19 cellular contexts compared by ENCODE assay signal in genomic region chr5:157247267-157247666, GRCh38. TPM values are rescaled to one million over a fixed set of nuclear protein-coding genes. Genes with fewer than 3 reads are reported as not detected.
DNase-seq lines count a peak whose midpoint lies in the region; ATAC-seq and TF ChIP-seq lines count a peak whose summit lies in the region.
"Had no signal": no experiment of that assay in that cellular context is flagged by ENCODE, and none has a peak within 500 bp of the region (broad histone marks: within the 10 kb centered on the region; RNA-seq: fewer than 3 reads in every experiment).

No MANE protein-coding gene starts in this region.

- peak; percentile 54 for DNase-seq in stimulated activated CD4-positive, alpha-beta T cell treated with anti-CD3 and anti-CD28 coated beads, Interleukin-15, amount 100 ng/mL, for 24 hours
- no peak for DNase-seq in stimulated activated CD4-positive, alpha-beta T cell treated with anti-CD3 and anti-CD28 coated beads, Interleukin-12 subunit alpha, Interleukin-12 subunit beta, amount 100 ng/mL, for 4 hours
- DNase-seq in activated naive CD4-positive, alpha-beta T cell treated with anti-CD3 and anti-CD28 coated beads, Interleukin-2, amount 10 ng/mL, durations not matched to agents 7 days and 5 days, result no peak
- peak in 1 of 2 donors; percentile 74 for DNase-seq in stimulated activated effector memory CD8-positive, alpha-beta T cell treated with anti-CD3 and anti-CD28 coated beads, Interleukin-12 subunit alpha, Interleukin-12 subunit beta, amount 100 ng/mL, for 72 hours (ENCODE audit: low spot score in 2 of 2)
- DNase-seq in posterior cingulate gyrus (no peak), COLO829 (ENCODE audit: low spot score) (no peak), upper lobe of left lung (no peak)
- DNase-seq: caudate nucleus, COR-L47, NCI-H1048, NCI-H2081 treated with DMSO at 0.1 percent for 48 hours, NCI-H526, SHP77, substantia nigra, WERI-Rb-1 had no signal

- no peak overlapping the region for H3K4me3 ChIP-seq in upper lobe of left lung
- H3K4me3 ChIP-seq: gastroesophageal sphincter, K562 had no signal

- no peak for TF ChIP-seq EP300 in upper lobe of left lung (IDR thresholded peaks at IDR 0.05)

- no peak overlapping the region for H3K27ac ChIP-seq in upper lobe of left lung
- H3K27ac ChIP-seq: gastroesophageal sphincter, neutrophil, WERI-Rb-1 had no signal

- CTCF ChIA-PET in activated naive CD4-positive, alpha-beta T cell treated with anti-CD3 and anti-CD28 coated beads, Interleukin-2, amount 10 ng/mL, durations not matched to agents 7 days and 5 days (lab: Charles Lee), result interaction anchor here (0.6 to 1.6 kb wide), 2 partner anchors 13 to 14 kb away, joined by 3 read pairs; no protein-coding TSS in a partner anchor

- peaks cover 93% of the 10 kb centered on the region for H3K36me3 Mint-ChIP-seq in activated naive CD4-positive, alpha-beta T cell treated with anti-CD3 and anti-CD28 coated beads, Interleukin-2, amount 10 ng/mL, durations not matched to agents 7 days and 5 days
- peaks cover 100% of the 10 kb centered on the region for H3K36me3 Mint-ChIP-seq in stimulated activated effector memory CD8-positive, alpha-beta T cell treated with anti-CD3 and anti-CD28 coated beads, Interleukin-12 subunit alpha, Interleukin-12 subunit beta, amount 100 ng/mL, for 72 hours

- peak overlapping the region; percentile 94 for H3K27ac Mint-ChIP-seq in activated naive CD4-positive, alpha-beta T cell treated with anti-CD3 and anti-CD28 coated beads, Interleukin-2, amount 10 ng/mL, durations not matched to agents 7 days and 5 days
- peak overlapping the region; percentile 91 for H3K27ac Mint-ChIP-seq in stimulated activated effector memory CD8-positive, alpha-beta T cell treated with anti-CD3 and anti-CD28 coated beads, Interleukin-12 subunit alpha, Interleukin-12 subunit beta, amount 100 ng/mL, for 72 hours

- H3K9me3 Mint-ChIP-seq in activated naive CD4-positive, alpha-beta T cell treated with anti-CD3 and anti-CD28 coated beads, Interleukin-2, amount 10 ng/mL, durations not matched to agents 7 days and 5 days, result no peaks in the 10 kb centered on the region
- H3K9me3 Mint-ChIP-seq in stimulated activated effector memory CD8-positive, alpha-beta T cell treated with anti-CD3 and anti-CD28 coated beads, Interleukin-12 subunit alpha, Interleukin-12 subunit beta, amount 100 ng/mL, for 72 hours, result no peaks in the 10 kb centered on the region

- H3K4me1 Mint-ChIP-seq in activated naive CD4-positive, alpha-beta T cell treated with anti-CD3 and anti-CD28 coated beads, Interleukin-2, amount 10 ng/mL, durations not matched to agents 7 days and 5 days, result peaks cover 93% of the 10 kb centered on the region
- H3K4me1 Mint-ChIP-seq in stimulated activated effector memory CD8-positive, alpha-beta T cell treated with anti-CD3 and anti-CD28 coated beads, Interleukin-12 subunit alpha, Interleukin-12 subunit beta, amount 100 ng/mL, for 72 hours, result peaks cover 89% of the 10 kb centered on the region

- H3K27me3 Mint-ChIP-seq in activated naive CD4-positive, alpha-beta T cell treated with anti-CD3 and anti-CD28 coated beads, Interleukin-2, amount 10 ng/mL, durations not matched to agents 7 days and 5 days, result no peaks in the 10 kb centered on the region

- intact Hi-C loops in posterior cingulate gyrus (cut with DNase I), result no loop called here

- ATAC-seq in HG03442 (IDR thresholded peaks at IDR 0.05; ENCODE audit: unreplicated experiment) (peak; percentile 68), upper lobe of left lung (ENCODE audit: low FRiP score in 2 of 2) (no peak)
- peak; percentile 96 for ATAC-seq in stimulated activated effector memory CD8-positive, alpha-beta T cell treated with anti-CD3 and anti-CD28 coated beads, Interleukin-12 subunit alpha, Interleukin-12 subunit beta, amount 100 ng/mL, for 72 hours
- ATAC-seq: gastroesophageal sphincter, K562 had no signal

- TF ChIP-seq POLR2A in upper lobe of left lung (IDR thresholded peaks at IDR 0.05), result no peak

- H3K4me1 ChIP-seq in upper lobe of left lung, result no peaks in the 10 kb centered on the region
- H3K4me1 ChIP-seq: gastroesophageal sphincter had no signal

- no peak for TF ChIP-seq CTCF in upper lobe of left lung (IDR thresholded peaks at IDR 0.05)

- H3K27me3 ChIP-seq in upper lobe of left lung, result no peaks in the 10 kb centered on the region
- H3K27me3 ChIP-seq: gastroesophageal sphincter, neutrophil had no signal

- no peak overlapping the region for H3K4me3 Mint-ChIP-seq in activated naive CD4-positive, alpha-beta T cell treated with anti-CD3 and anti-CD28 coated beads, Interleukin-2, amount 10 ng/mL, durations not matched to agents 7 days and 5 days
- peak overlapping the region; percentile 59 for H3K4me3 Mint-ChIP-seq in stimulated activated effector memory CD8-positive, alpha-beta T cell treated with anti-CD3 and anti-CD28 coated beads, Interleukin-12 subunit alpha, Interleukin-12 subunit beta, amount 100 ng/mL, for 72 hours

- no peaks in the 10 kb centered on the region for H3K9me3 ChIP-seq in upper lobe of left lung
- H3K9me3 ChIP-seq: gastroesophageal sphincter, neutrophil had no signal

- H3K36me3 ChIP-seq in upper lobe of left lung, result no peaks in the 10 kb centered on the region
- H3K36me3 ChIP-seq: gastroesophageal sphincter, neutrophil, WERI-Rb-1 had no signal

RNA-seq across cellular contexts. Expression of gene CYFIP2, which starts 18.7 kb away (rescaled TPM):
- 10 to 100 TPM; 39.6 to 71.8 (median 47.7) TPM for total RNA-seq in upper lobe of left lung

Comparison
In these comparisons a context has a peak if more than half of its experiments do, and no peak if none do; other contexts are left out.
1. ATAC-seq: peak in HG03442 (single experiment) and stimulated activated effector memory CD8-positive, alpha-beta T cell treated with anti-CD3 and anti-CD28 coated beads, Interleukin-12 subunit alpha, Interleukin-12 subunit beta, amount 100 ng/mL, for 72 hours (single experiment); none in upper lobe of left lung (0 of 2).